In genomic region chr4:145511913-145512522, GRCh38 we compare ENCODE assay signal across 26 cellular contexts. TPM values are rescaled to one million over a fixed set of nuclear protein-coding genes. Genes with fewer than 3 reads are reported as not detected.
DNase-seq lines count a peak whose midpoint lies in the region; ATAC-seq, FAIRE-seq and TF ChIP-seq lines count a peak whose summit lies in the region.
"Had no signal": no experiment of that assay in that cellular context is flagged by ENCODE, and none has a peak within 500 bp of the region (broad histone marks: within the 10 kb centered on the region; RNA-seq: fewer than 3 reads in every experiment).

No MANE protein-coding gene starts in this region.

- DNase-seq in D721Med (ENCODE audit: insufficient read length, low spot score), result no peak
- peak; percentile 56 for DNase-seq in LHCN-M2 (ENCODE audit: low read depth)
- DNase-seq in GM12878 (ENCODE audit: low read depth, low spot score), result no peak
- DNase-seq in foreskin melanocyte, result peak; percentile 8
- DNase-seq in testis, result no peak
- no peak for DNase-seq in mucosa of gallbladder (ENCODE audit: low spot score)
- no peak for DNase-seq in naive thymus-derived CD4-positive, alpha-beta T cell
- DNase-seq: activated CD4-positive, alpha-beta T cell treated with anti-CD3 and anti-CD28 coated beads for 1 hour; activated naive CD4-positive, alpha-beta T cell; DND-41; effector CD8-positive, alpha-beta T cell; glutamatergic neuron; KBM-7; NCI-H1694 treated with DMSO at 0.1 percent for 48 hours; NCI-H526 treated with DMSO at 0.1 percent for 48 hours; nucleus accumbens; T-cell had no signal

- intact Hi-C loops in GM12878 (cut with micrococcal nuclease; ENCODE audit: unreplicated experiment) (no loop called here), testis (cut with DNase I; ENCODE audit: low total_unique reads) (no loop called here)
- intact Hi-C loops in naive thymus-derived CD4-positive, alpha-beta T cell (cut with micrococcal nuclease), result no loop called here

- TF ChIP-seq EP300 in GM12878 (IDR thresholded peaks at IDR 0.05; ENCODE audit: borderline replicate concordance in 1 of 2, control insufficient read depth in 1 of 2, low read depth in 2 of 2, low read length in 2 of 2), result no peak

- H4K20me1 ChIP-seq in GM12878 (ENCODE audit: control insufficient read depth, insufficient read depth), result no peaks in the 10 kb centered on the region

- WGBS in GM12878 (ENCODE audit: insufficient coverage, insufficient replicate concordance, low lambda C conversion rate, missing lambda C conversion rate), result 46% methylated on average over 2 of the region's 2 CpGs
- WGBS in testis, 2 donors, result 83% methylated on average over 2 of the region's 2 CpGs

- RAD21 ChIA-PET in GM12878 (lab: Charles Lee; ENCODE audit: unreplicated experiment), result no interaction called here

- FAIRE-seq in D721Med (lab: Jason Lieb, UNC) (peak; percentile 58), GM12878 (lab: Jason Lieb, UNC) (no peak)
- FAIRE-seq: islet of Langerhans, urothelium cell line had no signal

- no peak overlapping the region for H2AFZ ChIP-seq in GM12878 (ENCODE audit: control insufficient read depth, low read depth, low read length)

- H3K4me3 Mint-ChIP-seq in naive thymus-derived CD4-positive, alpha-beta T cell, result no peak overlapping the region
- H3K4me3 Mint-ChIP-seq: brain; mesothelial cell of epicardium; stimulated activated effector memory CD8-positive, alpha-beta T cell treated with anti-CD3 and anti-CD28 coated beads, Interleukin-12 subunit alpha, Interleukin-12 subunit beta, amount 100 ng/mL, for 72 hours; T-cell had no signal

- H3K27ac ChIP-seq in GM12878 (ENCODE audit: control insufficient read depth, insufficient read depth), result no peak overlapping the region
- no peak overlapping the region for H3K27ac ChIP-seq in testis
- H3K27ac ChIP-seq in naive thymus-derived CD4-positive, alpha-beta T cell (ENCODE audit: low read depth, low read length), result no peak overlapping the region
- H3K27ac ChIP-seq: BLaER1 had no signal

- no peak overlapping the region for H3K9ac ChIP-seq in GM12878 (ENCODE audit: control insufficient read depth, insufficient read depth, low read length)
- H3K9ac ChIP-seq: BLaER1 had no signal

- no peak for TF ChIP-seq RAD21 in GM12878 (IDR thresholded peaks at IDR 0.05; ENCODE audit: insufficient read depth, low read depth, low read length)

- TF ChIP-seq POLR2A in GM12878 (IDR thresholded peaks at IDR 0.05; ENCODE audit: low read depth, low read length), result no peak
- TF ChIP-seq POLR2A in testis (IDR thresholded peaks at IDR 0.05), result no peak

- peaks cover 0 to 3% (median 0%) of the 10 kb centered on the region in 5 donors for H3K27me3 Mint-ChIP-seq in naive thymus-derived CD4-positive, alpha-beta T cell
- H3K27me3 Mint-ChIP-seq: brain, T-cell had no signal

- H3K4me1 Mint-ChIP-seq in naive thymus-derived CD4-positive, alpha-beta T cell, result peaks cover 0 to 4% (median 0%) of the 10 kb centered on the region in 7 donors
- H3K4me1 Mint-ChIP-seq: stimulated activated effector memory CD8-positive, alpha-beta T cell treated with anti-CD3 and anti-CD28 coated beads, Interleukin-12 subunit alpha, Interleukin-12 subunit beta, amount 100 ng/mL, for 72 hours; T-cell had no signal

- no TSS peak for BruUV-seq in GM12878 (replicated peaks; lab: Mats Ljungman, UMichigan)

- in situ Hi-C loops in GM12878 (cut with MboI), result no loop called here

- POLR2A ChIA-PET in GM12878 (lab: Charles Lee), result no interaction called here
- POLR2A ChIA-PET in naive thymus-derived CD4-positive, alpha-beta T cell (lab: Charles Lee), result no interaction called here

- TF ChIP-seq CTCF in D721Med (IDR thresholded peaks at IDR 0.05; ENCODE audit: insufficient read depth, missing control alignments), result no peak
- no peak for TF ChIP-seq CTCF in GM12878 (IDR thresholded peaks at IDR 0.05 in 2 of 3, conservative IDR thresholded peaks at IDR 0.05 in 1 of 3; ENCODE audit: control insufficient read depth in 2 of 3, extremely low read depth in 1 of 3, insufficient read depth in 1 of 3, low read depth in 3 of 3, low read length in 3 of 3)
- no peak for TF ChIP-seq CTCF in testis (IDR thresholded peaks at IDR 0.05)

- ATAC-seq in GM12878, result no peak
- no peak for ATAC-seq in naive thymus-derived CD4-positive, alpha-beta T cell
- no peak for ATAC-seq in HG03460 (IDR thresholded peaks at IDR 0.05; ENCODE audit: unreplicated experiment)
- ATAC-seq: Panc1; stimulated activated effector memory CD8-positive, alpha-beta T cell treated with anti-CD3 and anti-CD28 coated beads, Interleukin-12 subunit alpha, Interleukin-12 subunit beta, amount 100 ng/mL, for 72 hours; T-cell had no signal

- 0 out of 4 replicates have a peak, but pooled peaks cover 0 to 3% of the 10 kb centered on the region in 2 experiments for H3K36me3 ChIP-seq in GM12878 (ENCODE audit: control insufficient read depth in 2 of 2, insufficient read depth in 2 of 2, low read length in 1 of 2)
- no peaks in the 10 kb centered on the region for H3K36me3 ChIP-seq in testis (ENCODE audit: low read depth, missing control alignments)
- H3K36me3 ChIP-seq in naive thymus-derived CD4-positive, alpha-beta T cell (ENCODE audit: control insufficient read depth in 2 of 3, insufficient read depth in 3 of 3, low read length in 3 of 3), result no peaks in the 10 kb centered on the region
- H3K36me3 ChIP-seq: HAP-1 had no signal

- H3K36me3 Mint-ChIP-seq in naive thymus-derived CD4-positive, alpha-beta T cell, result peaks cover 0 to 12% (median 0%) of the 10 kb centered on the region in 5 donors
- H3K36me3 Mint-ChIP-seq: stimulated activated effector memory CD8-positive, alpha-beta T cell treated with anti-CD3 and anti-CD28 coated beads, Interleukin-12 subunit alpha, Interleukin-12 subunit beta, amount 100 ng/mL, for 72 hours; T-cell had no signal

- H3K9me3 ChIP-seq in GM12878 (replicated peaks; ENCODE audit: control insufficient read depth, insufficient read depth, low read length) (peaks cover 29% of the 10 kb centered on the region), testis (no peaks in the 10 kb centered on the region)
- H3K9me3 ChIP-seq in naive thymus-derived CD4-positive, alpha-beta T cell (ENCODE audit: control insufficient read depth in 2 of 3, low read length in 3 of 3), result peaks cover 0 to 14% (median 3%) of the 10 kb centered on the region in 3 experiments
- H3K9me3 ChIP-seq: HAP-1 had no signal

- SMC1A ChIA-PET in GM12878 (lab: Charles Lee; ENCODE audit: uncharacterized antibody, unreplicated experiment), result interaction anchor here (1.7 kb wide), 1 partner anchor 278 kb away, joined by 4 read pairs; no protein-coding TSS in a partner anchor

- H3K4me1 ChIP-seq in GM12878 (ENCODE audit: control insufficient read depth, insufficient read depth, low read length) (no peaks in the 10 kb centered on the region; the same call in 1 of the 2 replicates), testis (no peaks in the 10 kb centered on the region)
- H3K4me1 ChIP-seq in naive thymus-derived CD4-positive, alpha-beta T cell (ENCODE audit: control insufficient read depth in 2 of 2, insufficient read depth in 2 of 2, low read length in 2 of 2), result no peaks in the 10 kb centered on the region

- H3K4me3 ChIP-seq in GM12878 (no peak overlapping the region), testis (no peak overlapping the region)
- no peak overlapping the region for H3K4me3 ChIP-seq in naive thymus-derived CD4-positive, alpha-beta T cell (ENCODE audit: low read length)
- H3K4me3 ChIP-seq: BLaER1, HAP-1 had no signal

- H3K4me2 ChIP-seq in GM12878 (ENCODE audit: control insufficient read depth, insufficient read depth), result no peak overlapping the region
- H3K4me2 ChIP-seq: BLaER1 had no signal

- CTCF ChIA-PET in GM12878 (lab: Yijun Ruan, JAX), result interaction anchor here (1.4 kb wide), 1 partner anchor 278 kb away, joined by 3 read pairs; no protein-coding TSS in a partner anchor
- CTCF ChIA-PET in naive thymus-derived CD4-positive, alpha-beta T cell (lab: Charles Lee), result interaction anchor here (0.8 kb wide), 1 partner anchor 460 kb away, joined by 3 read pairs; no protein-coding TSS in a partner anchor

- no peaks in the 10 kb centered on the region; a peak in 1 of 4 replicates for H3K27me3 ChIP-seq in GM12878 (replicated peaks in 1 of 2; ENCODE audit: control insufficient read depth in 2 of 2, insufficient read depth in 2 of 2, low read length in 1 of 2)
- H3K27me3 ChIP-seq in testis, result no peaks in the 10 kb centered on the region
- no peaks in the 10 kb centered on the region for H3K27me3 ChIP-seq in naive thymus-derived CD4-positive, alpha-beta T cell (ENCODE audit: control insufficient read depth in 2 of 2, insufficient read depth in 2 of 2, low read length in 2 of 2)
- H3K27me3 ChIP-seq: BLaER1 had no signal

- no peak overlapping the region for H3K27ac Mint-ChIP-seq in naive thymus-derived CD4-positive, alpha-beta T cell
- H3K27ac Mint-ChIP-seq: brain; mesothelial cell of epicardium; stimulated activated effector memory CD8-positive, alpha-beta T cell treated with anti-CD3 and anti-CD28 coated beads, Interleukin-12 subunit alpha, Interleukin-12 subunit beta, amount 100 ng/mL, for 72 hours; T-cell had no signal

- peaks cover 9% of the 10 kb centered on the region for H3K79me2 ChIP-seq in GM12878 (ENCODE audit: control insufficient read depth, insufficient read depth, low read length)

- H3K9me3 Mint-ChIP-seq in naive thymus-derived CD4-positive, alpha-beta T cell, result peaks cover 7 to 21% (median 17%) of the 10 kb centered on the region in 11 donors

RNA-seq across cellular contexts. Expression of gene SMAD1, which starts 30.4 kb away (rescaled TPM):
- 55.5 and 59.9 TPM in 2 replicates for total RNA-seq in LHCN-M2 (2014; rRNA removed)
- 7.3 TPM for polyA plus RNA-seq in LHCN-M2 (2012)
- total RNA-seq in GM12878 (2013; cell fraction: nucleolus; rRNA removed), result 2.0 and 2.4 TPM in 2 replicates
- total RNA-seq in GM12878 (2014; rRNA removed), result 12.4 and 19.9 TPM in 2 replicates
- total RNA-seq in GM12878 (2014; rRNA removed; fragmentation: Illumina TruSeq; extraction: Trizol), result 14.5 and 16.5 TPM in 2 replicates
- total RNA-seq in GM12878 (2021), result 13.5 and 13.8 TPM in 2 replicates
- 5.1 TPM for polyA plus RNA-seq in GM12878 (2011; ENCODE audit: low read depth)
- 0.23 and 0.29 TPM in 2 replicates for polyA plus RNA-seq in GM12878 (2011; rRNA removed)
- 0.17 and 0.22 TPM in 2 replicates for polyA plus RNA-seq in GM12878 (2011; cell fraction: cytosol; rRNA removed)
- polyA plus RNA-seq in GM12878 (2011; cell fraction: nucleus; rRNA removed), result 0.16 and 0.59 TPM in 2 replicates
- polyA plus RNA-seq in GM12878 (2012), result 6.6 and 8.3 TPM in 2 replicates
- 17.5 and 20.5 TPM in 2 replicates for polyA plus RNA-seq in GM12878 (2014; fragmentation: Illumina TruSeq; extraction: Trizol)
- 10 to 100 TPM in 1 of 2 experiments, 1 to 10 TPM in 1; 7.8 to 11.6 TPM for polyA plus RNA-seq in GM12878 (2014; fragmentation: Nextera tagmentation; extraction: Ambion mirVana)
- polyA plus RNA-seq in GM12878 (2014; rRNA removed), result 10.6 and 13.4 TPM in 2 replicates
- 10 to 100 TPM; 16.1 to 17.0 TPM for polyA plus RNA-seq in GM12878 (2016; fragmentation: Nextera tagmentation; extraction: Ambion mirVana)
- 1.1 TPM in 1 of 2 replicates, not detected in the other for polyA minus RNA-seq in GM12878 (2011; rRNA and poly(A)+ RNA removed)
- 0.73 TPM in 1 of 2 replicates, not detected in the other for polyA minus RNA-seq in GM12878 (2011; cell fraction: cytosol; rRNA and poly(A)+ RNA removed)
- not detected in 2 replicates for polyA minus RNA-seq in GM12878 (2011; cell fraction: nucleus; rRNA and poly(A)+ RNA removed)
- 10 to 100 TPM; 29.6 to 37.6 TPM for total RNA-seq in testis
- 30.1 TPM for polyA plus RNA-seq in testis (ENCODE audit: insufficient read depth, low read depth, low replicate concordance)
- 32.5 TPM for total RNA-seq in mucosa of gallbladder
- total RNA-seq in naive thymus-derived CD4-positive, alpha-beta T cell, result 10 to 100 TPM in 1 of 5 experiments, 1 to 10 TPM in 2, under 1 TPM in 2; 0.29 to 13.5 (median 1.2) TPM
- 1 to 10 TPM in 1 of 2 donors, under 1 TPM in 1; 0.73 to 1.1 TPM for polyA plus RNA-seq in naive thymus-derived CD4-positive, alpha-beta T cell

Comparison
In these comparisons a context has a peak if more than half of its experiments do, and no peak if none do; other contexts are left out.
1. DNase-seq: peak in LHCN-M2 (single experiment) and foreskin melanocyte (single experiment); none in D721Med (single experiment), GM12878 (single experiment), testis (single experiment), mucosa of gallbladder (single experiment) and naive thymus-derived CD4-positive, alpha-beta T cell (0 of 9).